In genomic region chr9:99478469-99479027, GRCh38 we compare ENCODE assay signal across 17 cellular contexts.
"Had no signal": no experiment of that assay in that cellular context is flagged by ENCODE, and none has a peak within 500 bp of the region (broad histone marks: within the 10 kb centered on the region; RNA-seq: fewer than 3 reads in every experiment).

No MANE protein-coding gene starts in this region.

- H3K36me3 ChIP-seq: right lobe of liver, stomach, upper lobe of right lung had no signal

- H3K4me1 ChIP-seq: right lobe of liver, stomach, testis, upper lobe of right lung had no signal

- H2AFZ ChIP-seq: hepatocyte had no signal

- H3K79me2 ChIP-seq: hepatocyte had no signal

- H3K27ac ChIP-seq: dorsolateral prefrontal cortex, hepatocyte, right lobe of liver, stomach, testis, upper lobe of right lung had no signal

- ATAC-seq: activated naive CD8-positive, alpha-beta T cell treated with anti-CD3 and anti-CD28 coated beads, Interleukin-2, amount 50 U/mL, for 24 hours; activated T-helper 17 cell treated with anti-CD3 and anti-CD28 coated beads, Interleukin-2, amount 50 U/mL, for 72 hours; natural killer cell; T-cell; upper lobe of right lung had no signal

- DNase-seq: activated naive CD4-positive, alpha-beta T cell treated with anti-CD3 and anti-CD28 coated beads for 36 hours; activated naive CD8-positive, alpha-beta T cell treated with anti-CD3 and anti-CD28 coated beads, Interleukin-2, amount 50 U/mL, for 24 hours; aorta; erythroblast; kidney; mesendoderm; natural killer cell; posterior cingulate gyrus; right lobe of liver; stomach; T-cell; T-helper 9 cell; testis; upper lobe of right lung had no signal

- H3K4me3 ChIP-seq: dorsolateral prefrontal cortex, hepatocyte, right lobe of liver, stomach, testis, upper lobe of right lung had no signal

- H3K9me3 ChIP-seq: right lobe of liver, stomach, testis, upper lobe of right lung had no signal

- H3K27me3 ChIP-seq: dorsolateral prefrontal cortex, hepatocyte, right lobe of liver, stomach, testis, upper lobe of right lung had no signal

- H3K4me2 ChIP-seq: hepatocyte had no signal
